In the genomic region with DNA sequence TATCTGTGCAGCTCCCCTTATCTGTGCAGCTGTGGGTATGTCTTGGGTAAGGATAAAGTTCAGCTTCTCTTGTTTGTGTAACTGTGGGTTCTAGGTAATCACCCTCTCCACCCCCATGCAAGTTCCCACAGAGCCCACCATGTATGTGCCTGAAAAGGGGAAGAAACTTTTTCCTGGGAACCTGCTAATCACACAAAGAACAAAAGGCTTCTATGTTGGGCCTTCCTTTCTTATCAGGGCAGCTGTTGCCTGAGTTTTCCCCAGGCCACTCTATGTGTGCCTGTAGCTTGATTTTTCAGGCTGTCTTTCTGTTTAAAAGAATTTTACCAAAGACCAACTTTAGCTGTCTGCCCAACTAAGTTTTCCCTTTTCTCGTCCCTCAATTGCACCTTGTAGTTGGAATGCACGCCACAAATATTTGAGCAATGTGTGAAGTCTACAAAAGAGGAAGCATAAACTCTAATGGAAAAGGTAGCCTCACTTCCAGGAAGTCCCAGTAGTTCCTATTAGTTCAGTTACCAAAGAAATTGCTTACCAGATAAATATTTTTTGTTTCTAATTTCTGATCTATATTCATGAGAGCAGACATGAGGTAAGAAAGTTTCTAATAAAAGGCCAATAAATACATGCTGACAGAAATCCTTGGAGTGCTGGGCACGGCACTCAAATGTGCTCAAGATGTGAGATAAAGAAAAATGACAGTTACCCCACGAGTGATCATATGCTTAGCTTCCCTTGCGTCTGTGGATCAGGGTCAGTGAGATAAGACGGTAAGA, we compare ENCODE assay signal across 12 cellular contexts. TPM values are rescaled to one million over a fixed set of nuclear protein-coding genes. Genes with fewer than 3 reads are reported as not detected.
DNase-seq lines count a peak whose midpoint lies in the region; ATAC-seq and TF ChIP-seq lines count a peak whose summit lies in the region.
"Had no signal": no experiment of that assay in that cellular context is flagged by ENCODE, and none has a peak within 500 bp of the region (broad histone marks: within the 10 kb centered on the region; RNA-seq: fewer than 3 reads in every experiment).

No MANE protein-coding gene starts in this region.

- in situ Hi-C loops in KBM-7 (cut with MboI; ENCODE audit: low pct_unique_long_range_greater_than_20kb, low sequenced_read_pairs) = no loop called here

- ATAC-seq in CD8-positive, alpha-beta T cell = no peak
- ATAC-seq in natural killer cell (peak in 1 of 3 donors; percentile 28), GM18870 (IDR thresholded peaks at IDR 0.05; ENCODE audit: unreplicated experiment) (no peak), HG03196 (IDR thresholded peaks at IDR 0.05; ENCODE audit: unreplicated experiment) (no peak)

- no peak for TF ChIP-seq CTCF in CD8-positive, alpha-beta T cell (IDR thresholded peaks at IDR 0.05)
- TF ChIP-seq CTCF in natural killer cell (IDR thresholded peaks at IDR 0.05) = no peak

- no peaks in the 10 kb centered on the region for H3K27me3 Mint-ChIP-seq in CD8-positive, alpha-beta T cell (ENCODE audit: low read depth)
- no peaks in the 10 kb centered on the region for H3K27me3 Mint-ChIP-seq in natural killer cell (ENCODE audit: low read depth in 2 of 2)

- peak overlapping the region; percentile 98 for H3K27ac Mint-ChIP-seq in CD8-positive, alpha-beta T cell
- H3K27ac Mint-ChIP-seq in natural killer cell = peak overlapping the region; percentile 93 to 97

- H3K36me3 Mint-ChIP-seq in CD8-positive, alpha-beta T cell = no peaks in the 10 kb centered on the region
- H3K36me3 Mint-ChIP-seq in natural killer cell = no peaks in the 10 kb centered on the region

- no peak overlapping the region for H3K4me3 ChIP-seq in CD8-positive, alpha-beta T cell (ENCODE audit: low read depth, low read length)
- H3K4me3 ChIP-seq in H7 (ENCODE audit: insufficient read depth, low read depth, low read length) = no peak overlapping the region
- H3K4me3 ChIP-seq: lung had no signal

- H3K9me3 ChIP-seq in CD8-positive, alpha-beta T cell (ENCODE audit: low read length) = no peaks in the 10 kb centered on the region

- H3K9me3 Mint-ChIP-seq in CD8-positive, alpha-beta T cell = no peaks in the 10 kb centered on the region
- no peaks in the 10 kb centered on the region for H3K9me3 Mint-ChIP-seq in natural killer cell

- POLR2A ChIA-PET in CD8-positive, alpha-beta T cell (lab: Charles Lee) = interaction anchor here (1.0 to 2.4 kb wide), 2 partner anchors 10 to 43 kb away, joined by 4 to 27 read pairs; a partner anchor contains a TSS

- peaks cover 38% of the 10 kb centered on the region for H3K4me1 ChIP-seq in CD8-positive, alpha-beta T cell (ENCODE audit: insufficient read depth, low read length)

- CTCF ChIA-PET in CD8-positive, alpha-beta T cell (lab: Charles Lee) = interaction anchor here (1.2 to 3.5 kb wide), 5 partner anchors 10 to 173 kb away, joined by 3 to 14 read pairs (median 5); a partner anchor contains a TSS

- H3K27me3 ChIP-seq in CD8-positive, alpha-beta T cell (ENCODE audit: insufficient read depth, low read length) = no peaks in the 10 kb centered on the region
- no peaks in the 10 kb centered on the region for H3K27me3 ChIP-seq in H7 (ENCODE audit: control insufficient read depth, insufficient read depth, low read length)

- no peak overlapping the region for H3K4me3 Mint-ChIP-seq in CD8-positive, alpha-beta T cell
- peak overlapping the region; percentile 6 for H3K4me3 Mint-ChIP-seq in natural killer cell

- H3K4me1 Mint-ChIP-seq in CD8-positive, alpha-beta T cell (ENCODE audit: low read depth) = peaks cover 55% of the 10 kb centered on the region
- H3K4me1 Mint-ChIP-seq in natural killer cell = peaks cover 53 to 58% of the 10 kb centered on the region in 2 donors

- no peak for DNase-seq in CD8-positive, alpha-beta T cell
- DNase-seq in KBM-7 (peak; percentile 52), astrocyte of the hippocampus (ENCODE audit: low read depth, low spot score) (peak; percentile 64), natural killer cell (no peak), H7 (no peak), GM03348 (ENCODE audit: low spot score) (no peak)
- DNase-seq: stimulated activated CD4-positive, alpha-beta T cell treated with anti-CD3 and anti-CD28 coated beads, Interleukin-4, amount 100 ng/mL, for 1 hour had no signal

- H3K36me3 ChIP-seq in CD8-positive, alpha-beta T cell (ENCODE audit: insufficient read depth, low read length) = no peaks in the 10 kb centered on the region
- no peaks in the 10 kb centered on the region for H3K36me3 ChIP-seq in H7 (replicated peaks; ENCODE audit: control insufficient read depth, insufficient read depth, low read length)

- peak overlapping the region; percentile 9 for H3K27ac ChIP-seq in CD8-positive, alpha-beta T cell (ENCODE audit: low read depth, low read length)

- intact Hi-C loops in CD8-positive, alpha-beta T cell (cut with DNase I, micrococcal nuclease) = loop anchor here (10.0 kb wide), 3 partner anchors 559 to 1419 kb away; a partner anchor contains a TSS
- intact Hi-C loops in natural killer cell (cut with micrococcal nuclease) = loop anchor here (10.0 kb wide), 1 partner anchor 1959 kb away; a partner anchor contains a TSS

RNA-seq across cellular contexts. Expression of a gene that starts 2.7 kb away (rescaled TPM):
- 10 to 100 TPM; 14.9 to 16.3 TPM for total RNA-seq in CD8-positive, alpha-beta T cell
- total RNA-seq in natural killer cell = 10 to 100 TPM; 50.3 to 78.2 (median 67.2) TPM
- 8.7 and 11.9 TPM in 2 replicates for total RNA-seq in H7 (2014; rRNA removed; shearing (Covaris generic))

RNA-seq across cellular contexts. Expression of a gene that starts 9.2 kb away (rescaled TPM):
- 10 to 100 TPM; 10.9 to 12.2 TPM for total RNA-seq in CD8-positive, alpha-beta T cell
- total RNA-seq in natural killer cell = 10 to 100 TPM; 37.6 to 47.4 (median 40.3) TPM
- not detected in 2 replicates for total RNA-seq in H7 (2014; rRNA removed; shearing (Covaris generic))
- total RNA-seq: epithelial cell of proximal tubule, LHCN-M2 had no signal

Comparison
In these comparisons a context has a peak if more than half of its experiments do, and no peak if none do; other contexts are left out.
1. DNase-seq: peak in KBM-7 (single experiment) and astrocyte of the hippocampus (single experiment); none in CD8-positive, alpha-beta T cell (0 of 7), natural killer cell (single experiment), H7 (single experiment) and GM03348 (single experiment).
2. RNA of a gene that starts 9.2 kb away (total RNA-seq): 37.6 to 47.4 TPM in natural killer cell and 10.9 to 12.2 TPM in CD8-positive, alpha-beta T cell; not detected in H7; every median in the first group is over 10 times any median in the second.